In genomic region chr19:290539-291521, GRCh38 we compare ENCODE assay signal across 8 cellular contexts. TPM values are rescaled to one million over a fixed set of nuclear protein-coding genes. Genes with fewer than 3 reads are reported as not detected.
DNase-seq lines count a peak whose midpoint lies in the region; ATAC-seq, FAIRE-seq and TF ChIP-seq lines count a peak whose summit lies in the region.

TSS of gene PLPP2 (minus strand) at chr19:291403. CDS start at chr19:291336, 67 bp downstream.

- H3K27me3 Mint-ChIP-seq in activated T-helper 17 cell treated with anti-CD3 and anti-CD28 coated beads, Interleukin-2, amount 50 U/mL, for 72 hours = peaks cover 27% of the 10 kb centered on the region

- peak within 1 kb of the TSS; percentile 77 to 90 (median 86) for H3K27ac ChIP-seq in pancreas

- no peaks in the 10 kb centered on the region for H3K9me3 ChIP-seq in pancreas

- H3K27ac Mint-ChIP-seq in activated T-helper 17 cell treated with anti-CD3 and anti-CD28 coated beads, Interleukin-2, amount 50 U/mL, for 72 hours = peak within 1 kb of the TSS; percentile 46

- H3K9me3 Mint-ChIP-seq in activated T-helper 17 cell treated with anti-CD3 and anti-CD28 coated beads, Interleukin-2, amount 50 U/mL, for 72 hours = no peaks in the 10 kb centered on the region

- H3K27me3 ChIP-seq in pancreas = no peaks in the 10 kb centered on the region

- peak within 1 kb of the TSS; percentile 28 to 52 (median 38) for H3K4me3 ChIP-seq in pancreas

- H3K36me3 Mint-ChIP-seq in activated T-helper 17 cell treated with anti-CD3 and anti-CD28 coated beads, Interleukin-2, amount 50 U/mL, for 72 hours (ENCODE audit: low read depth) = no peaks in the 10 kb centered on the region

- peak; percentile 44 for ATAC-seq in activated T-helper 17 cell treated with anti-CD3 and anti-CD28 coated beads, Interleukin-2, amount 50 U/mL, for 72 hours (replicated peaks)
- ATAC-seq in pancreas (peak; percentile 71 to 77 (median 74)), HG02678 (IDR thresholded peaks at IDR 0.05; ENCODE audit: unreplicated experiment) (no peak)

- peak within 1 kb of the TSS; percentile 44 for H3K4me3 Mint-ChIP-seq in activated T-helper 17 cell treated with anti-CD3 and anti-CD28 coated beads, Interleukin-2, amount 50 U/mL, for 72 hours

- no peaks in the 10 kb centered on the region for H3K36me3 ChIP-seq in pancreas

- intact Hi-C loops in pancreas (cut with DNase I) = no loop called here

- TF ChIP-seq CTCF in pancreas (IDR thresholded peaks at IDR 0.05) = no peak

- H3K4me1 Mint-ChIP-seq in activated T-helper 17 cell treated with anti-CD3 and anti-CD28 coated beads, Interleukin-2, amount 50 U/mL, for 72 hours = no peaks in the 10 kb centered on the region

- H3K4me1 ChIP-seq in pancreas = peaks cover 0 to 11% (median 10%) of the 10 kb centered on the region in 3 donors

- FAIRE-seq in pancreas (lab: Jason Lieb, UNC) = no peak

- peak; percentile 33 for DNase-seq in stimulated activated CD4-positive, alpha-beta T cell treated with anti-CD3 and anti-CD28 coated beads, Interleukin-15, amount 100 ng/mL, for 24 hours
- no peak for DNase-seq in stimulated activated CD4-positive, alpha-beta T cell treated with anti-CD3 and anti-CD28 coated beads, Interleukin-2, amount 100 ng/mL, for 48 hours
- DNase-seq in glomerular visceral epithelial cell (ENCODE audit: extremely low spot score) = peak; percentile 48
- peak; percentile 73 to 88 (median 83) for DNase-seq in pancreas
- no peak for DNase-seq in GOT3 (lab: John Stamatoyannopoulos, UW)
- DNase-seq in NCI-H1694 (lab: John Stamatoyannopoulos, UW) = no peak

- WGBS in pancreas, 2 donors = 3 to 4% methylated on average over 60 to 103 of the region's 108 CpGs

RNA-seq across cellular contexts. Expression of gene PLPP2, which starts in this region (rescaled TPM):
- total RNA-seq in activated T-helper 17 cell treated with anti-CD3 and anti-CD28 coated beads, Interleukin-2, amount 50 U/mL, for 72 hours = 1 to 10 TPM; 1.3 to 3.8 TPM
- 10 to 100 TPM; 15.7 to 44.0 (median 24.8) TPM for total RNA-seq in pancreas
- 10 to 100 TPM; 67.3 to 93.8 TPM for polyA plus RNA-seq in pancreas

Comparison
In these comparisons a context has a peak if more than half of its experiments do, and no peak if none do; other contexts are left out.
1. DNase-seq: peak in stimulated activated CD4-positive, alpha-beta T cell treated with anti-CD3 and anti-CD28 coated beads, Interleukin-15, amount 100 ng/mL, for 24 hours (single experiment), glomerular visceral epithelial cell (single experiment) and pancreas (6 of 6); none in stimulated activated CD4-positive, alpha-beta T cell treated with anti-CD3 and anti-CD28 coated beads, Interleukin-2, amount 100 ng/mL, for 48 hours (0 of 2), GOT3 (single experiment) and NCI-H1694 (single experiment).